ENCODE assay signal across 20 cellular contexts in the genomic region with DNA sequence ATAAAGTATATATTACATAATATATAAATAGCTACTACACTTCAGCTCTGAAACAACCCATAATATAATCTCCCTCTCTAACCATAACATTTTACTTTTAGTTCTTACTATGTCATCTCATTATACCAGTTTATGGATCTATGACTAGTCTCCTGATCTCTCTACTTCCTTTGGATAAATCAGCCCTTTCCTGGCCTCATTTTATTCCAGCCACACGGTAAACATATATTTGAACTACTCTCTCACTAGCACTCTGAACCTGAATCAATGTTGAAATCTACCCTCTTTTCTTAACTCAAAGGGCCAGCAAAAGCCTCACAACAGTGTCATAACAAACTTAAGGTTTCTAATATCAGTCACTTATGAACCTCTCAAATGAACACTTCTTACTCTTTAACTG.
"Had no signal": no experiment of that assay in that cellular context is flagged by ENCODE, and none has a peak within 500 bp of the region (broad histone marks: within the 10 kb centered on the region; RNA-seq: fewer than 3 reads in every experiment).

No MANE protein-coding gene starts in this region.

- H3K9me3 Mint-ChIP-seq: activated CD4-positive, alpha-beta T cell treated with anti-CD3 and anti-CD28 coated beads, Interleukin-2, amount 10 ng/mL, durations not matched to agents 24 days and 14 days; activated naive CD4-positive, alpha-beta T cell treated with anti-CD3 and anti-CD28 coated beads for 36 hours; activated naive CD8-positive, alpha-beta T cell treated with anti-CD3 and anti-CD28 coated beads, Interleukin-2, amount 50 U/mL, for 24 hours; activated T-cell treated with anti-CD3 and anti-CD28 coated beads, Interleukin-2, amount 50 U/mL, for 24 hours; central memory CD8-positive, alpha-beta T cell; naive thymus-derived CD8-positive, alpha-beta T cell; stimulated activated memory B cell treated with anti-CD40 and anti-IgM and Interleukin-4, amounts not matched to agents 10 μg/mL and 1 μg/mL and 100 μg/mL, for 72 hours had no signal

- ATAC-seq: activated CD8-positive, alpha-beta T cell treated with anti-CD3 and anti-CD28 coated beads, Interleukin-2, amount 10 ng/mL, durations not matched to agents 7 days and 5 days; activated naive CD8-positive, alpha-beta T cell treated with anti-CD3 and anti-CD28 coated beads, Interleukin-2, amount 50 U/mL, for 24 hours; esophagus mucosa; gastrocnemius medialis; heart left ventricle; naive thymus-derived CD8-positive, alpha-beta T cell; stimulated activated memory B cell treated with anti-CD40 and anti-IgM and Interleukin-4, amounts not matched to agents 10 μg/mL and 1 μg/mL and 100 μg/mL, for 72 hours had no signal

- H3K4me3 Mint-ChIP-seq: activated CD4-positive, alpha-beta T cell treated with anti-CD3 and anti-CD28 coated beads, Interleukin-2, amount 10 ng/mL, durations not matched to agents 24 days and 14 days; activated CD8-positive, alpha-beta T cell treated with anti-CD3 and anti-CD28 coated beads, Interleukin-2, amount 10 ng/mL, durations not matched to agents 7 days and 5 days; activated naive CD4-positive, alpha-beta T cell treated with anti-CD3 and anti-CD28 coated beads for 36 hours; activated naive CD8-positive, alpha-beta T cell treated with anti-CD3 and anti-CD28 coated beads, Interleukin-2, amount 50 U/mL, for 24 hours; activated T-cell treated with anti-CD3 and anti-CD28 coated beads, Interleukin-2, amount 50 U/mL, for 24 hours; central memory CD8-positive, alpha-beta T cell; naive thymus-derived CD8-positive, alpha-beta T cell; stimulated activated memory B cell treated with anti-CD40 and anti-IgM and Interleukin-4, amounts not matched to agents 10 μg/mL and 1 μg/mL and 100 μg/mL, for 72 hours had no signal

- DNase-seq: activated CD4-positive, alpha-beta T cell treated with anti-CD3 and anti-CD28 coated beads, Interleukin-2, amount 10 ng/mL, durations not matched to agents 24 days and 14 days; activated CD4-positive, CD25-positive, alpha-beta regulatory T cell; activated CD8-positive, alpha-beta T cell treated with anti-CD3 and anti-CD28 coated beads, Interleukin-2, amount 10 ng/mL, durations not matched to agents 7 days and 5 days; activated naive CD4-positive, alpha-beta T cell treated with anti-CD3 and anti-CD28 coated beads for 36 hours; activated naive CD8-positive, alpha-beta T cell treated with anti-CD3 and anti-CD28 coated beads, Interleukin-2, amount 50 U/mL, for 24 hours; activated T-cell treated with anti-CD3 and anti-CD28 coated beads, Interleukin-2, amount 50 U/mL, for 24 hours; aorta; brain microvascular endothelial cell; effector CD4-positive, alpha-beta T cell; gastrocnemius medialis; heart left ventricle; mesenchymal stem cell; naive thymus-derived CD8-positive, alpha-beta T cell; nucleus accumbens; spleen; stimulated activated CD4-positive, alpha-beta T cell treated with anti-CD3 and anti-CD28 coated beads, Interleukin-4, amount 100 ng/mL, for 4 hours; upper lobe of left lung had no signal

- H3K27ac Mint-ChIP-seq: activated CD4-positive, alpha-beta T cell treated with anti-CD3 and anti-CD28 coated beads, Interleukin-2, amount 10 ng/mL, durations not matched to agents 24 days and 14 days; activated CD8-positive, alpha-beta T cell treated with anti-CD3 and anti-CD28 coated beads, Interleukin-2, amount 10 ng/mL, durations not matched to agents 7 days and 5 days; activated naive CD4-positive, alpha-beta T cell treated with anti-CD3 and anti-CD28 coated beads for 36 hours; activated naive CD8-positive, alpha-beta T cell treated with anti-CD3 and anti-CD28 coated beads, Interleukin-2, amount 50 U/mL, for 24 hours; activated T-cell treated with anti-CD3 and anti-CD28 coated beads, Interleukin-2, amount 50 U/mL, for 24 hours; naive thymus-derived CD8-positive, alpha-beta T cell; stimulated activated memory B cell treated with anti-CD40 and anti-IgM and Interleukin-4, amounts not matched to agents 10 μg/mL and 1 μg/mL and 100 μg/mL, for 72 hours had no signal

- H3K27me3 Mint-ChIP-seq: activated CD4-positive, alpha-beta T cell treated with anti-CD3 and anti-CD28 coated beads, Interleukin-2, amount 10 ng/mL, durations not matched to agents 24 days and 14 days; activated naive CD8-positive, alpha-beta T cell treated with anti-CD3 and anti-CD28 coated beads, Interleukin-2, amount 50 U/mL, for 24 hours; activated T-cell treated with anti-CD3 and anti-CD28 coated beads, Interleukin-2, amount 50 U/mL, for 24 hours; central memory CD8-positive, alpha-beta T cell; naive thymus-derived CD8-positive, alpha-beta T cell; stimulated activated memory B cell treated with anti-CD40 and anti-IgM and Interleukin-4, amounts not matched to agents 10 μg/mL and 1 μg/mL and 100 μg/mL, for 72 hours had no signal

- H3K36me3 Mint-ChIP-seq: stimulated activated memory B cell treated with anti-CD40 and anti-IgM and Interleukin-4, amounts not matched to agents 10 μg/mL and 1 μg/mL and 100 μg/mL, for 72 hours had no signal

- H3K4me1 Mint-ChIP-seq: activated CD4-positive, alpha-beta T cell treated with anti-CD3 and anti-CD28 coated beads, Interleukin-2, amount 10 ng/mL, durations not matched to agents 24 days and 14 days; central memory CD8-positive, alpha-beta T cell had no signal
